25 cellular contexts compared by ENCODE assay signal in the genomic region with DNA sequence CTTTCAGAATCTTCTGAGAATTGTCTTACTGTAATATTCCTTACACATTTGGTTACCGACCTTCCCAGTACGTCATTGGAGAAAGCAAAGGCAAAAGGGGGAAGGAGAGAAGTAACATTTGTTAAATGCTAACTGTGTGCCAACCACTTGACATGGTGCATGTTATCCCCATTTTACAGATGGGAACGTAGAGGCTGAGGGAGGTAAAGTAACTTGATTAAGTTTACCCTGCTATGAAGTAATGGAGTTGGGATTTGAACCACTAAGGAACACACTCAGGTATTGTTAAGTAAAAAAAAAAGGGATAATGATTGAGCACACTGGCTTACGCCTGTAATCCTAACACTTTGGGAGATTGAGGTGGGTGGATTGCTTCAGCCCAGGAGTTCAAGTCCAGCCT.
DNase-seq lines count a peak whose midpoint lies in the region; ATAC-seq and TF ChIP-seq lines count a peak whose summit lies in the region.
"Had no signal": no experiment of that assay in that cellular context is flagged by ENCODE, and none has a peak within 500 bp of the region (broad histone marks: within the 10 kb centered on the region; RNA-seq: fewer than 3 reads in every experiment).

No MANE protein-coding gene starts in this region.

- no peaks in the 10 kb centered on the region for H3K9me3 ChIP-seq in RWPE2 (ENCODE audit: severe bottlenecking)
- H3K9me3 ChIP-seq in mesenchymal stem cell (ENCODE audit: control insufficient read depth, low read length): no peaks in the 10 kb centered on the region
- H3K9me3 ChIP-seq in MG63: no peaks in the 10 kb centered on the region

- TF ChIP-seq CTCF in RWPE2 (IDR thresholded peaks at IDR 0.05; ENCODE audit: poor library complexity, severe bottlenecking): no peak

- H2BK5ac ChIP-seq in mesenchymal stem cell (ENCODE audit: low read depth, low read length, poor library complexity, severe bottlenecking): no peak overlapping the region

- H3K36me3 ChIP-seq in RWPE2 (ENCODE audit: low read depth) (no peaks in the 10 kb centered on the region), mesenchymal stem cell (ENCODE audit: control insufficient read depth in 1 of 2, insufficient read depth in 2 of 2, low read depth in 1 of 2, low read length in 2 of 2) (no peaks in the 10 kb centered on the region), MG63 (peaks cover 6% of the 10 kb centered on the region)

- no peak overlapping the region for H3K4me3 Mint-ChIP-seq in stimulated activated naive CD8-positive, alpha-beta T cell treated with anti-CD3 and anti-CD28 coated beads, Interleukin-15, Interleukin-2, amounts not matched to agents 100 ng/mL and 50 ng/mL, for 24 hours
- H3K4me3 Mint-ChIP-seq in stimulated activated naive CD8-positive, alpha-beta T cell treated with anti-CD3 and anti-CD28 coated beads, Interleukin-15, amount 100 ng/mL, for 72 hours: no peak overlapping the region
- H3K4me3 Mint-ChIP-seq: activated CD8-positive, alpha-beta T cell treated with anti-CD3 and anti-CD28 coated beads, Interleukin-2, amount 10 ng/mL, durations not matched to agents 7 days and 5 days; activated naive CD8-positive, alpha-beta T cell treated with anti-CD3 and anti-CD28 coated beads, Interleukin-2, amount 10 ng/mL, durations not matched to agents 7 days and 5 days; natural killer cell; T-helper 1 cell treated with Interleukin-12 subunit alpha and Interleukin-12 subunit beta and Interleukin-4 antibody, amounts not matched to agents 30 μg/mL and 1 μg/mL, for 36 hours; type B pancreatic cell had no signal

- peak overlapping the region in 1 of 2 experiments; percentile 83 for H2BK12ac ChIP-seq in mesenchymal stem cell (ENCODE audit: low read length in 2 of 2)

- no peaks in the 10 kb centered on the region for H3K27me3 Mint-ChIP-seq in stimulated activated naive CD8-positive, alpha-beta T cell treated with anti-CD3 and anti-CD28 coated beads, Interleukin-15, Interleukin-2, amounts not matched to agents 100 ng/mL and 50 ng/mL, for 24 hours
- no peaks in the 10 kb centered on the region for H3K27me3 Mint-ChIP-seq in stimulated activated naive CD8-positive, alpha-beta T cell treated with anti-CD3 and anti-CD28 coated beads, Interleukin-15, amount 100 ng/mL, for 72 hours
- H3K27me3 Mint-ChIP-seq: activated naive CD8-positive, alpha-beta T cell treated with anti-CD3 and anti-CD28 coated beads, Interleukin-2, amount 10 ng/mL, durations not matched to agents 7 days and 5 days; type B pancreatic cell had no signal

- no peaks in the 10 kb centered on the region for H3K27me3 ChIP-seq in RWPE2 (ENCODE audit: insufficient read depth, poor library complexity, severe bottlenecking)
- no peaks in the 10 kb centered on the region for H3K27me3 ChIP-seq in mesenchymal stem cell (ENCODE audit: control insufficient read depth in 1 of 2, insufficient read depth in 1 of 2, low read length in 2 of 2)
- H3K27me3 ChIP-seq in MG63: no peaks in the 10 kb centered on the region

- peaks cover 30% of the 10 kb centered on the region for H3K79me1 ChIP-seq in mesenchymal stem cell (replicated peaks; ENCODE audit: low read length, poor library complexity, severe bottlenecking)

- peak overlapping the region; percentile 74 for H3K9ac ChIP-seq in mesenchymal stem cell (ENCODE audit: low read length)

- H3K27ac ChIP-seq in RWPE2 (ENCODE audit: poor library complexity, severe bottlenecking) (peak overlapping the region; percentile 92), mesenchymal stem cell (ENCODE audit: low read length, poor library complexity, severe bottlenecking) (peak overlapping the region; percentile 90)
- H3K27ac ChIP-seq: C4-2B had no signal

- peaks cover 48% of the 10 kb centered on the region for H3K4me1 Mint-ChIP-seq in stimulated activated naive CD8-positive, alpha-beta T cell treated with anti-CD3 and anti-CD28 coated beads, Interleukin-15, Interleukin-2, amounts not matched to agents 100 ng/mL and 50 ng/mL, for 24 hours (ENCODE audit: low read depth)
- peaks cover 50% of the 10 kb centered on the region for H3K4me1 Mint-ChIP-seq in stimulated activated naive CD8-positive, alpha-beta T cell treated with anti-CD3 and anti-CD28 coated beads, Interleukin-15, amount 100 ng/mL, for 72 hours
- H3K4me1 Mint-ChIP-seq: natural killer cell had no signal

- H3K14ac ChIP-seq in mesenchymal stem cell (ENCODE audit: low read length in 2 of 2): no peak overlapping the region

- H3K4me3 ChIP-seq in RWPE2 (ENCODE audit: severe bottlenecking) (no peak overlapping the region), mesenchymal stem cell (ENCODE audit: insufficient read depth in 1 of 2, low read depth in 1 of 2, low read length in 2 of 2) (no peak overlapping the region), MG63 (no peak overlapping the region)

- H2BK120ac ChIP-seq in mesenchymal stem cell (ENCODE audit: low read depth, low read length): peak overlapping the region; percentile 65

- peaks cover 69% of the 10 kb centered on the region for H3K36me3 Mint-ChIP-seq in stimulated activated naive CD8-positive, alpha-beta T cell treated with anti-CD3 and anti-CD28 coated beads, Interleukin-15, Interleukin-2, amounts not matched to agents 100 ng/mL and 50 ng/mL, for 24 hours (ENCODE audit: low read depth)
- H3K36me3 Mint-ChIP-seq: natural killer cell, type B pancreatic cell had no signal

- H4K8ac ChIP-seq in mesenchymal stem cell (ENCODE audit: low read length): no peak overlapping the region

- H4K91ac ChIP-seq in mesenchymal stem cell (ENCODE audit: low read length): no peak overlapping the region

- DNase-seq in stimulated activated naive CD8-positive, alpha-beta T cell treated with anti-CD3 and anti-CD28 coated beads, Interleukin-15, amount 100 ng/mL, for 72 hours: no peak
- no peak for DNase-seq in RWPE2 (ENCODE audit: low spot score)
- no peak for DNase-seq in mesenchymal stem cell
- no peak for DNase-seq in MG63
- DNase-seq in HUDEP-2 (lab: John Stamatoyannopoulos, UW; ENCODE audit: unreplicated experiment in 76 of 76): no peak
- DNase-seq: activated CD8-positive, alpha-beta T cell treated with anti-CD3 and anti-CD28 coated beads, Interleukin-2, amount 10 ng/mL, durations not matched to agents 7 days and 5 days; activated naive CD8-positive, alpha-beta T cell treated with anti-CD3 and anti-CD28 coated beads, Interleukin-2, amount 10 ng/mL, durations not matched to agents 7 days and 5 days; central memory CD4-positive, alpha-beta T cell; glutamatergic neuron; left ventricle myocardium superior; natural killer cell; NCI-H1105; NCI-H187 treated with DMSO at 0.1 percent for 48 hours; NCI-H524; NK-92 treated with Interleukin-12 subunit alpha and Interleukin-12 subunit beta, amount 100 ng/mL, for 24 hours; occipital lobe; stimulated activated CD4-positive, alpha-beta T cell treated with anti-CD3 and anti-CD28 coated beads, Interleukin-1b, Interleukin-23, amount 100 ng/mL, for 48 hours; stimulated activated CD8-positive, alpha-beta memory T cell treated with anti-CD3 and anti-CD28 coated beads, Interleukin-4, amount 100 ng/mL, for 48 hours had no signal

- H2AFZ ChIP-seq in mesenchymal stem cell (ENCODE audit: low read depth, low read length): no peak overlapping the region

- peak overlapping the region in 1 of 2 experiments; percentile 82 for H3K18ac ChIP-seq in mesenchymal stem cell (ENCODE audit: low read depth in 1 of 2, low read length in 2 of 2)

- WGBS in mesenchymal stem cell: 97% methylated on average over 3 of the region's 4 CpGs

- H3K9me3 Mint-ChIP-seq in stimulated activated naive CD8-positive, alpha-beta T cell treated with anti-CD3 and anti-CD28 coated beads, Interleukin-15, Interleukin-2, amounts not matched to agents 100 ng/mL and 50 ng/mL, for 24 hours: peaks cover 12% of the 10 kb centered on the region
- peaks cover 21 to 34% of the 10 kb centered on the region in 2 donors for H3K9me3 Mint-ChIP-seq in stimulated activated naive CD8-positive, alpha-beta T cell treated with anti-CD3 and anti-CD28 coated beads, Interleukin-15, amount 100 ng/mL, for 72 hours
- H3K9me3 Mint-ChIP-seq: natural killer cell, type B pancreatic cell had no signal

- no peak for ATAC-seq in stimulated activated naive CD8-positive, alpha-beta T cell treated with anti-CD3 and anti-CD28 coated beads, Interleukin-15, amount 100 ng/mL, for 72 hours
- ATAC-seq in RWPE2 (ENCODE audit: low read depth) (no peak), HG02798 (IDR thresholded peaks at IDR 0.05; ENCODE audit: poor library complexity, unreplicated experiment) (no peak), HG02623 (IDR thresholded peaks at IDR 0.05; ENCODE audit: unreplicated experiment) (no peak)
- ATAC-seq: activated CD4-positive, CD25-positive, alpha-beta regulatory T cell treated with anti-CD3 and anti-CD28 coated beads, Interleukin-2, amount 50 U/mL, for 24 hours; activated CD8-positive, alpha-beta T cell treated with anti-CD3 and anti-CD28 coated beads, Interleukin-2, amount 10 ng/mL, durations not matched to agents 7 days and 5 days; natural killer cell had no signal

- H2AK5ac ChIP-seq in mesenchymal stem cell (ENCODE audit: low read length, severe bottlenecking): peak overlapping the region; percentile 68

- H2BK15ac ChIP-seq in mesenchymal stem cell (ENCODE audit: low read depth, poor library complexity, severe bottlenecking): no peak overlapping the region

- H3K4ac ChIP-seq in mesenchymal stem cell (ENCODE audit: low read depth in 1 of 2, low read length in 2 of 2): peak overlapping the region in 1 of 2 experiments; percentile 95

- H3K4me2 ChIP-seq in mesenchymal stem cell (ENCODE audit: low read length, poor library complexity, severe bottlenecking): no peak overlapping the region

- H3K4me1 ChIP-seq in RWPE2 (ENCODE audit: insufficient read depth, poor library complexity, severe bottlenecking) (peaks cover 37% of the 10 kb centered on the region), mesenchymal stem cell (ENCODE audit: control insufficient read depth, insufficient read depth, low read depth, low read length) (peaks cover 11% of the 10 kb centered on the region)

- H3K23ac ChIP-seq in mesenchymal stem cell (ENCODE audit: low read length in 2 of 2): no peak overlapping the region

- peak overlapping the region; percentile 50 for H3K27ac Mint-ChIP-seq in stimulated activated naive CD8-positive, alpha-beta T cell treated with anti-CD3 and anti-CD28 coated beads, Interleukin-15, Interleukin-2, amounts not matched to agents 100 ng/mL and 50 ng/mL, for 24 hours
- H3K27ac Mint-ChIP-seq in stimulated activated naive CD8-positive, alpha-beta T cell treated with anti-CD3 and anti-CD28 coated beads, Interleukin-15, amount 100 ng/mL, for 72 hours: peak overlapping the region in 1 of 2 donors; percentile 5
- H3K27ac Mint-ChIP-seq: activated CD8-positive, alpha-beta T cell treated with anti-CD3 and anti-CD28 coated beads, Interleukin-2, amount 10 ng/mL, durations not matched to agents 7 days and 5 days; activated naive CD8-positive, alpha-beta T cell treated with anti-CD3 and anti-CD28 coated beads, Interleukin-2, amount 10 ng/mL, durations not matched to agents 7 days and 5 days; natural killer cell; T-helper 1 cell treated with Interleukin-12 subunit alpha and Interleukin-12 subunit beta and Interleukin-4 antibody, amounts not matched to agents 30 μg/mL and 1 μg/mL, for 36 hours; type B pancreatic cell had no signal
